Comparison of ENCODE assay signal across 10 cellular contexts in the genomic region with DNA sequence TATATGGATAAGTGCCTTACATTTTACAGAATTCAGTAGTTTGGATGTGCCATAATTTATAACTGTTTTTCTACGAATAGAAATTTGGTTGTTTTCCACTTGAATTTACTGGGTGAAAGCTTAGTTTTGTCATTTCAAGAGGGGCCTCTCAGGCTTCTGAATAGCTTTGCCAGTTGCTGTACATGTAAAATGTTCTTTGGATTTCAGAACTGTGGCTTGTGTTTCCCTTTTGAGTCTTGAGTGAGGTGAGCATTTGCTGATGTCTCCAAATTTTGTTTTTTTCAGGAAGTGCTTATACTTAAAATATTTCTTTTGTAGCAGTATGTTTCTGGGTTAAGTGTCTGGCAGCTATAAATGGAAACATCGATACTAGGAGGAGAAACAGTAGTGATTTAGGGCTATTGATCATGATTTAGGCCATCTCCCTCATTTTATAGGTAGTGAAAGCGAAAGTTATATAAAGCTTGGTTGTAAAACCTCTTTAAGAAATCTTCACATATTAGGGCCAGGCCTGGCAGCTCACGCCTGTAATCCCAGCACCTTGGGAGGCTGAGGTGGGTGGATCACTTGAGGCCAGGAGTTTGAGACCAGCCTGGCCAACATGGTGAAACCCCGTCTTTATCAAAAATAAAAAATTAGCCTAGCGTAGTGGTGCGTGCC. TPM values are rescaled to one million over a fixed set of nuclear protein-coding genes. Genes with fewer than 3 reads are reported as not detected.
DNase-seq lines count a peak whose midpoint lies in the region; ATAC-seq and TF ChIP-seq lines count a peak whose summit lies in the region.
"Had no signal": no experiment of that assay in that cellular context is flagged by ENCODE, and none has a peak within 500 bp of the region (broad histone marks: within the 10 kb centered on the region; RNA-seq: fewer than 3 reads in every experiment).

No MANE protein-coding gene starts in this region.

- peaks cover 44% of the 10 kb centered on the region for H3K4me1 Mint-ChIP-seq in CD14-positive monocyte
- peaks cover 42 to 65% (median 47%) of the 10 kb centered on the region in 7 donors for H3K4me1 Mint-ChIP-seq in naive thymus-derived CD4-positive, alpha-beta T cell

- peak overlapping the region in 1 of 2 donors; percentile 35 for H3K4me3 Mint-ChIP-seq in CD14-positive monocyte
- H3K4me3 Mint-ChIP-seq in naive thymus-derived CD4-positive, alpha-beta T cell = peak overlapping the region in 9 of 10 donors; percentile 3 to 75 (median 42)

- CTCF ChIA-PET in naive thymus-derived CD4-positive, alpha-beta T cell (lab: Charles Lee) = interaction anchor here (1.1 kb wide), 1 partner anchor 18 kb away, joined by 3 read pairs; no protein-coding TSS in a partner anchor

- intact Hi-C loops in CD14-positive monocyte (cut with micrococcal nuclease) (no loop called here), mucosa of descending colon (cut with DNase I, micrococcal nuclease) (loop anchor here (10.0 kb wide), 1 partner anchor 67 kb away; no protein-coding TSS in a partner anchor)
- intact Hi-C loops in naive thymus-derived CD4-positive, alpha-beta T cell (cut with micrococcal nuclease) = loop anchor here in 1 of 2 donors (5.0 kb wide), 2 partner anchors 70 to 120 kb away; a partner anchor contains a TSS

- peaks cover 0 to 3% (median 2%) of the 10 kb centered on the region in 3 donors for H3K27me3 Mint-ChIP-seq in CD14-positive monocyte (ENCODE audit: low read depth in 3 of 3)
- no peaks in the 10 kb centered on the region for H3K27me3 Mint-ChIP-seq in naive thymus-derived CD4-positive, alpha-beta T cell

- peak; percentile 54 for ATAC-seq in GM21390 (IDR thresholded peaks at IDR 0.05; ENCODE audit: unreplicated experiment)
- ATAC-seq in activated naive CD4-positive, alpha-beta T cell treated with anti-CD3 and anti-CD28 coated beads, Interleukin-2, amount 50 U/mL, for 72 hours = peak in 1 of 2 donors; percentile 76
- no peak for ATAC-seq in naive thymus-derived CD4-positive, alpha-beta T cell
- ATAC-seq in HG03139 (IDR thresholded peaks at IDR 0.05; ENCODE audit: unreplicated experiment) = no peak
- no peak for ATAC-seq in mucosa of descending colon
- ATAC-seq in GM19463 (IDR thresholded peaks at IDR 0.05; ENCODE audit: unreplicated experiment) = no peak

- no peak overlapping the region for H3K27ac ChIP-seq in naive thymus-derived CD4-positive, alpha-beta T cell (ENCODE audit: low read depth, low read length)

- no peaks in the 10 kb centered on the region for H3K27me3 ChIP-seq in naive thymus-derived CD4-positive, alpha-beta T cell (ENCODE audit: control insufficient read depth in 2 of 2, insufficient read depth in 2 of 2, low read length in 2 of 2)

- H3K4me3 ChIP-seq in naive thymus-derived CD4-positive, alpha-beta T cell (ENCODE audit: low read length) = no peak overlapping the region
- H3K4me3 ChIP-seq in mucosa of descending colon = no peak overlapping the region

- POLR2A ChIA-PET in naive thymus-derived CD4-positive, alpha-beta T cell (lab: Charles Lee) = no interaction called here

- H3K9me3 Mint-ChIP-seq in CD14-positive monocyte = peaks cover 0 to 3% (median 0%) of the 10 kb centered on the region in 7 donors
- H3K9me3 Mint-ChIP-seq in activated naive CD4-positive, alpha-beta T cell treated with anti-CD3 and anti-CD28 coated beads, Interleukin-2, amount 50 U/mL, for 72 hours = peaks cover 0 to 9% of the 10 kb centered on the region in 2 donors
- peaks cover 0 to 7% (median 2%) of the 10 kb centered on the region in 11 donors for H3K9me3 Mint-ChIP-seq in naive thymus-derived CD4-positive, alpha-beta T cell

- TF ChIP-seq CTCF in CD14-positive monocyte (IDR thresholded peaks at IDR 0.05) = no peak
- no peak for TF ChIP-seq CTCF in mucosa of descending colon (IDR thresholded peaks at IDR 0.05)

- peak overlapping the region; percentile 16 to 83 (median 61) for H3K27ac Mint-ChIP-seq in CD14-positive monocyte
- H3K27ac Mint-ChIP-seq in activated naive CD4-positive, alpha-beta T cell treated with anti-CD3 and anti-CD28 coated beads, Interleukin-2, amount 50 U/mL, for 72 hours = peak overlapping the region; percentile 85 to 88
- H3K27ac Mint-ChIP-seq in naive thymus-derived CD4-positive, alpha-beta T cell = peak overlapping the region in 8 of 9 donors; percentile 4 to 87 (median 76)

- H3K36me3 ChIP-seq in naive thymus-derived CD4-positive, alpha-beta T cell (ENCODE audit: control insufficient read depth in 2 of 3, insufficient read depth in 3 of 3, low read length in 3 of 3) = peaks cover 0 to under 1% (median 0%) of the 10 kb centered on the region in 3 experiments
- H3K36me3 ChIP-seq in mucosa of descending colon (ENCODE audit: low read depth) = no peaks in the 10 kb centered on the region

- H3K9me3 ChIP-seq in naive thymus-derived CD4-positive, alpha-beta T cell (ENCODE audit: control insufficient read depth in 2 of 3, low read length in 3 of 3) = no peaks in the 10 kb centered on the region
- no peaks in the 10 kb centered on the region for H3K9me3 ChIP-seq in mucosa of descending colon

- peaks cover 13 to 16% of the 10 kb centered on the region in 2 donors for H3K4me1 ChIP-seq in naive thymus-derived CD4-positive, alpha-beta T cell (ENCODE audit: control insufficient read depth in 2 of 2, insufficient read depth in 2 of 2, low read length in 2 of 2)
- peaks cover 30% of the 10 kb centered on the region for H3K4me1 ChIP-seq in mucosa of descending colon (ENCODE audit: low read depth)

- DNase-seq in CD14-positive monocyte (ENCODE audit: low spot score) (no peak), NCI-H1092 treated with DMSO at 0.1 percent for 48 hours (lab: John Stamatoyannopoulos, UW) (no peak), mucosa of descending colon (no peak)
- no peak for DNase-seq in activated naive CD4-positive, alpha-beta T cell treated with anti-CD3 and anti-CD28 coated beads, Interleukin-2, amount 50 U/mL, for 72 hours (ENCODE audit: low spot score in 2 of 2)
- DNase-seq in naive thymus-derived CD4-positive, alpha-beta T cell = no peak
- DNase-seq: left ventricle myocardium superior; stimulated activated CD4-positive, alpha-beta T cell treated with anti-CD3 and anti-CD28 coated beads, Interleukin-1b, Interleukin-23, amount 100 ng/mL, for 48 hours had no signal

- peaks cover 1 to 2% of the 10 kb centered on the region in 2 donors for H3K36me3 Mint-ChIP-seq in CD14-positive monocyte
- H3K36me3 Mint-ChIP-seq in activated naive CD4-positive, alpha-beta T cell treated with anti-CD3 and anti-CD28 coated beads, Interleukin-2, amount 50 U/mL, for 72 hours = peaks cover 0 to 33% of the 10 kb centered on the region in 2 donors
- peaks cover 0 to 10% (median 9%) of the 10 kb centered on the region in 5 donors for H3K36me3 Mint-ChIP-seq in naive thymus-derived CD4-positive, alpha-beta T cell

RNA-seq across cellular contexts. Expression of a gene that starts 9.2 kb away (rescaled TPM):
- 1 to 10 TPM; 6.6 to 7.0 TPM for polyA plus RNA-seq in CD14-positive monocyte
- total RNA-seq in activated naive CD4-positive, alpha-beta T cell treated with anti-CD3 and anti-CD28 coated beads, Interleukin-2, amount 50 U/mL, for 72 hours = 10 to 100 TPM; 19.1 to 33.1 TPM
- total RNA-seq in naive thymus-derived CD4-positive, alpha-beta T cell = 10 to 100 TPM; 13.2 to 30.4 (median 20.4) TPM
- polyA plus RNA-seq in naive thymus-derived CD4-positive, alpha-beta T cell = 1 to 10 TPM; 4.8 to 5.8 TPM
- total RNA-seq in mucosa of descending colon = 100 to 1,000 TPM in 1 of 3 donors, 10 to 100 TPM in 2; 61.8 to 104 (median 83.4) TPM

Comparison
In these comparisons a context has a peak if more than half of its experiments do, and no peak if none do; other contexts are left out.
1. intact Hi-C loops: an anchor here in mucosa of descending colon (10.0 kb wide); none called in CD14-positive monocyte.